12 cellular contexts compared by ENCODE assay signal in genomic region chr12:52063986-52064649, GRCh38. TPM values are rescaled to one million over a fixed set of nuclear protein-coding genes. Genes with fewer than 3 reads are reported as not detected.
DNase-seq lines count a peak whose midpoint lies in the region; ATAC-seq, FAIRE-seq and TF ChIP-seq lines count a peak whose summit lies in the region.
"Had no signal": no experiment of that assay in that cellular context is flagged by ENCODE, and none has a peak within 500 bp of the region (broad histone marks: within the 10 kb centered on the region; RNA-seq: fewer than 3 reads in every experiment).

No MANE protein-coding gene starts in this region.

- H3K23ac ChIP-seq in neuronal stem cell (ENCODE audit: low read depth, low read length, poor library complexity), result no peak overlapping the region

- no peak for TF ChIP-seq POLR2A in A549 (IDR thresholded peaks at IDR 0.05; ENCODE audit: low read length)

- H3K36me3 ChIP-seq in neuronal stem cell (replicated peaks in 1 of 2; ENCODE audit: control insufficient read depth in 2 of 2, insufficient read depth in 2 of 2, low read length in 2 of 2), result peaks cover 4 to 5% of the 10 kb centered on the region in 2 donors

- H2AK5ac ChIP-seq in neuronal stem cell (ENCODE audit: low read depth, low read length), result peak overlapping the region; percentile 48

- H3K4me3 ChIP-seq in A549 (no peak overlapping the region), epithelial cell of esophagus (ENCODE audit: low read length) (no peak overlapping the region), neuronal stem cell (ENCODE audit: low read length in 2 of 2) (no peak overlapping the region)

- H3K4me3 Mint-ChIP-seq in mesothelial cell of epicardium, result no peak overlapping the region

- CTCF ChIA-PET in A549 (lab: Yijun Ruan, JAX), result interaction anchor here (6.2 to 42.5 kb wide), 3 partner anchors 13 to 36 kb away, joined by 25 to 1730 read pairs (median 256); partner anchors contain the start of genes NR4A1 and SMIM41

- no peak overlapping the region for H3K27ac Mint-ChIP-seq in mesothelial cell of epicardium

- H3K4me1 Mint-ChIP-seq in mesothelial cell of epicardium, result no peaks in the 10 kb centered on the region

- no peak for TF ChIP-seq RAD21 in A549 (conservative IDR thresholded peaks at IDR 0.05 in 1 of 2, IDR thresholded peaks at IDR 0.05 in 1 of 2)

- H2BK120ac ChIP-seq in neuronal stem cell (ENCODE audit: low read depth, low read length), result no peak overlapping the region

- H3K18ac ChIP-seq in neuronal stem cell (ENCODE audit: low read length), result peak overlapping the region; percentile 74

- no peaks in the 10 kb centered on the region for H3K36me3 Mint-ChIP-seq in mesothelial cell of epicardium

- H3K4me2 ChIP-seq in A549 (peak overlapping the region; percentile 52), neuronal stem cell (ENCODE audit: insufficient read depth, low read length, poor library complexity, severe bottlenecking) (no peak overlapping the region)

- H3K27ac ChIP-seq in A549 (peak overlapping the region; percentile 53 to 81; a peak in 5 of 6 replicates), neuronal stem cell (replicated peaks; ENCODE audit: low read length) (no peak overlapping the region)
- H3K27ac ChIP-seq: epithelial cell of prostate had no signal

- H2AFZ ChIP-seq in neuronal stem cell (ENCODE audit: low read length), result peak overlapping the region; percentile 67

- FAIRE-seq in A549 (lab: Jason Lieb, UNC), result no peak
- FAIRE-seq: urothelium cell line had no signal

- H3K9me3 Mint-ChIP-seq in mesothelial cell of epicardium, result no peaks in the 10 kb centered on the region

- H4K91ac ChIP-seq in neuronal stem cell (ENCODE audit: low read depth, low read length, poor library complexity), result no peak overlapping the region

- no peak overlapping the region for H3K9ac ChIP-seq in neuronal stem cell (ENCODE audit: low read depth, low read length, poor library complexity)

- no peaks in the 10 kb centered on the region for H3K9me3 ChIP-seq in A549
- H3K9me3 ChIP-seq in neuronal stem cell (replicated peaks in 1 of 2; ENCODE audit: control insufficient read depth in 2 of 2, insufficient read depth in 1 of 2, low read depth in 1 of 2, low read length in 2 of 2), result no peaks in the 10 kb centered on the region

- no peak overlapping the region for H2BK5ac ChIP-seq in neuronal stem cell (ENCODE audit: low read length)

- 0 out of 6 replicates have a peak, but pooled peaks of 1 of the 2 experiments have one; percentile 0 for ATAC-seq in A549
- no peak for ATAC-seq in GM18511 (IDR thresholded peaks at IDR 0.05; ENCODE audit: unreplicated experiment)

- peaks cover 16% of the 10 kb centered on the region for H3K4me1 ChIP-seq in A549
- H3K4me1 ChIP-seq in neuronal stem cell (ENCODE audit: control insufficient read depth in 2 of 2, insufficient read depth in 1 of 2, low read depth in 1 of 2, low read length in 2 of 2), result peaks cover 1 to 9% of the 10 kb centered on the region in 2 donors

- H4K8ac ChIP-seq in neuronal stem cell (ENCODE audit: low read depth, low read length), result no peak overlapping the region

- 62% methylated on average over 12 of the region's 12 CpGs for WGBS in A549 (ENCODE audit: missing lambda C conversion rate)
- no CpG with 5 or more reads among the region's 12 CpGs for WGBS in neuronal stem cell (ENCODE audit: extremely low coverage in 2 of 2, insufficient read length in 2 of 2, insufficient replicate concordance in 1 of 2), 2 donors

- H3K27me3 Mint-ChIP-seq in mesothelial cell of epicardium (ENCODE audit: low read depth), result peaks cover 33% of the 10 kb centered on the region

- TF ChIP-seq CTCF in A549 (IDR thresholded peaks at IDR 0.05) (no peak), epithelial cell of esophagus (IDR thresholded peaks at IDR 0.05; ENCODE audit: insufficient read depth, low read depth, low read length, missing control alignments) (no peak), mesothelial cell of epicardium (IDR thresholded peaks at IDR 0.05; ENCODE audit: unreplicated experiment) (no peak)

- H3K14ac ChIP-seq in neuronal stem cell (ENCODE audit: low read length), result no peak overlapping the region

- peak overlapping the region; percentile 35 for H2BK12ac ChIP-seq in neuronal stem cell (ENCODE audit: low read length)

- TF ChIP-seq EP300 in A549 (IDR thresholded peaks at IDR 0.05), result no peak

- peak in 1 of 2 experiments; percentile 70 for DNase-seq in A549 (ENCODE audit: low read depth in 1 of 2, low spot score in 1 of 2)
- peak; percentile 58 for DNase-seq in SHP77 treated with DMSO at 0.1 percent for 48 hours (lab: John Stamatoyannopoulos, UW)
- peak; percentile 29 for DNase-seq in epithelial cell of esophagus (ENCODE audit: low read depth)
- no peak for DNase-seq in neuronal stem cell (ENCODE audit: low spot score)
- no peak for DNase-seq in stimulated activated CD4-positive, alpha-beta T cell treated with anti-CD3 and anti-CD28 coated beads, Interleukin-2, amount 100 ng/mL, for 24 hours
- DNase-seq in NCI-H526 (lab: John Stamatoyannopoulos, UW), result no peak
- no peak for DNase-seq in mesothelial cell of epicardium (ENCODE audit: low spot score in 2 of 2, unreplicated experiment in 2 of 2)
- DNase-seq: NK-92 treated with Interleukin-12 subunit alpha and Interleukin-12 subunit beta, amount 100 ng/mL, for 24 hours; stimulated activated CD4-positive, alpha-beta T cell treated with anti-CD3 and anti-CD28 coated beads, Interleukin-4, amount 100 ng/mL, for 4 hours had no signal

- no peak overlapping the region for H3K4ac ChIP-seq in neuronal stem cell (ENCODE audit: low read length)

- H2BK15ac ChIP-seq in neuronal stem cell (ENCODE audit: low read length), result peak overlapping the region; percentile 47

- POLR2A ChIA-PET in A549 (lab: Yijun Ruan, JAX), result interaction anchor here (2.8 kb wide), 1 partner anchor 13 kb away, joined by 11 read pairs; the partner anchor contains the start of gene NR4A1

- no peaks in the 10 kb centered on the region for H3K79me1 ChIP-seq in neuronal stem cell (ENCODE audit: low read depth, low read length)

- H3K27me3 ChIP-seq in neuronal stem cell (ENCODE audit: control insufficient read depth in 3 of 3, insufficient read depth in 3 of 3, low read depth in 1 of 3, low read length in 3 of 3), result peaks cover 0 to 14% (median 2%) of the 10 kb centered on the region in 3 experiments

TF ChIP-seq in A549, 52 proteins besides CTCF, POLR2A, EP300 and RAD21:
- TF ChIP-seq CHD4 (IDR thresholded peaks at IDR 0.05; ENCODE audit: borderline replicate concordance) (no peak), FOSL2 (IDR thresholded peaks at IDR 0.05) (no peak), FOSL2 (CRISPR knock-in tag; IDR thresholded peaks at IDR 0.05) (peak; percentile 59)

RNA-seq across cellular contexts. Expression of gene ATG101, which starts 5.7 kb away (rescaled TPM):
- polyA plus RNA-seq in A549 (2011; rRNA removed) (124 and 141 TPM in 2 replicates), A549 (2017; fragmentation: RNase III; extraction: RNeasy Plus Mini Kit Qiagen cat#74134 plus additional on column Dnase treatment) (81.3 to 87.9 TPM (median 82.6 TPM) in 3 replicates)
- polyA plus RNA-seq in A549 (2012; cell fraction: cytosol; rRNA removed), result 168 and 190 TPM in 2 replicates
- 140 and 145 TPM in 2 replicates for polyA plus RNA-seq in A549 (2012; cell fraction: nucleus; rRNA removed)
- polyA minus RNA-seq in A549 (2011; rRNA and poly(A)+ RNA removed), result 109 and 119 TPM in 2 replicates
- polyA plus RNA-seq in neuronal stem cell (2013, experiment 1 of 2), result 16.4 TPM
- polyA plus RNA-seq in neuronal stem cell (2013, experiment 2 of 2), result 15.2 TPM
- total RNA-seq in mesothelial cell of epicardium, result 29.4 to 32.8 TPM (median 32.6 TPM) in 3 replicates

RNA-seq across cellular contexts. Expression of gene NR4A1, which starts 12.9 kb away (rescaled TPM):
- polyA plus RNA-seq in A549 (2011; rRNA removed) (81.3 and 89.6 TPM in 2 replicates), A549 (2017; fragmentation: RNase III; extraction: RNeasy Plus Mini Kit Qiagen cat#74134 plus additional on column Dnase treatment) (24.7 to 39.6 TPM (median 28.7 TPM) in 3 replicates)
- 151 and 315 TPM in 2 replicates for polyA plus RNA-seq in A549 (2012; cell fraction: cytosol; rRNA removed)
- polyA plus RNA-seq in A549 (2012; cell fraction: nucleus; rRNA removed), result 768 and 886 TPM in 2 replicates
- polyA minus RNA-seq in A549 (2011; rRNA and poly(A)+ RNA removed), result 132 and 174 TPM in 2 replicates
- 46.2 TPM for polyA plus RNA-seq in neuronal stem cell (2013, experiment 1 of 2)
- polyA plus RNA-seq in neuronal stem cell (2013, experiment 2 of 2), result 44.5 TPM
- 138 to 141 TPM (median 141 TPM) in 3 replicates for total RNA-seq in mesothelial cell of epicardium

RNA-seq across cellular contexts. Expression of gene SMIM41, which starts 15.4 kb away (rescaled TPM):
- polyA plus RNA-seq in A549 (2011; rRNA removed) (not detected in 2 replicates), A549 (2017; fragmentation: RNase III; extraction: RNeasy Plus Mini Kit Qiagen cat#74134 plus additional on column Dnase treatment) (not detected in 3 replicates)
- not detected in 2 replicates for polyA plus RNA-seq in A549 (2012; cell fraction: cytosol; rRNA removed)
- 0.06 and 0.10 TPM in 2 replicates for polyA plus RNA-seq in A549 (2012; cell fraction: nucleus; rRNA removed)
- polyA minus RNA-seq in A549 (2011; rRNA and poly(A)+ RNA removed), result not detected in 2 replicates
- 0.38 TPM for polyA plus RNA-seq in neuronal stem cell (2013, experiment 1 of 2)
- polyA plus RNA-seq in neuronal stem cell (2013, experiment 2 of 2), result 0.18 TPM
- 0.16 TPM in 1 of 3 replicates, not detected in the others for total RNA-seq in mesothelial cell of epicardium

RNA-seq across cellular contexts. Expression of gene TAMALIN, which starts 57.4 kb away (rescaled TPM):
- 0.22 and 0.35 TPM in 2 replicates for polyA plus RNA-seq in A549 (2011; rRNA removed)
- 0.44 and 0.53 TPM in 2 replicates for polyA plus RNA-seq in A549 (2012; cell fraction: cytosol; rRNA removed)
- polyA plus RNA-seq in A549 (2012; cell fraction: nucleus; rRNA removed), result 1.4 and 3.1 TPM in 2 replicates
- 0.16 to 0.30 TPM (median 0.29 TPM) in 3 replicates for polyA plus RNA-seq in A549 (2017; fragmentation: RNase III; extraction: RNeasy Plus Mini Kit Qiagen cat#74134 plus additional on column Dnase treatment)
- polyA minus RNA-seq in A549 (2011; rRNA and poly(A)+ RNA removed), result 0.44 and 0.62 TPM in 2 replicates
- polyA plus RNA-seq in neuronal stem cell (2013, experiment 1 of 2), result 11.1 TPM
- polyA plus RNA-seq in neuronal stem cell (2013, experiment 2 of 2), result 10.9 TPM
- 20.3 to 24.3 TPM (median 22.0 TPM) in 3 replicates for total RNA-seq in mesothelial cell of epicardium

Comparison
In these comparisons a context has a peak if more than half of its experiments do, and no peak if none do; other contexts are left out.
1. DNase-seq: peak in SHP77 treated with DMSO at 0.1 percent for 48 hours (single experiment) and epithelial cell of esophagus (single experiment); none in neuronal stem cell (single experiment), stimulated activated CD4-positive, alpha-beta T cell treated with anti-CD3 and anti-CD28 coated beads, Interleukin-2, amount 100 ng/mL, for 24 hours (0 of 2), NCI-H526 (0 of 2) and mesothelial cell of epicardium (0 of 2).